Comparison of ENCODE assay signal across 23 cellular contexts in genomic region chr16:19822534-19822933, GRCh38.
DNase-seq lines count a peak whose midpoint lies in the region; TF ChIP-seq lines count a peak whose summit lies in the region.
"Had no signal": no experiment of that assay in that cellular context is flagged by ENCODE, and none has a peak within 500 bp of the region (broad histone marks: within the 10 kb centered on the region; RNA-seq: fewer than 3 reads in every experiment).

No MANE protein-coding gene starts in this region.

- no peaks in the 10 kb centered on the region for H3K27me3 Mint-ChIP-seq in activated naive CD4-positive, alpha-beta T cell treated with anti-CD3 and anti-CD28 coated beads, Interleukin-2, amount 50 U/mL, for 24 hours
- H3K27me3 Mint-ChIP-seq: dendritic cell treated with granulocyte-macrophage colony-stimulating factor and Interleukin-4, amounts not matched to agents 40 ng/mL and 50 ng/mL, for 4 days had no signal

- CTCF ChIA-PET in HEK293T (lab: Yijun Ruan, JAX) = no interaction called here

- no peak overlapping the region for H3K4me3 Mint-ChIP-seq in activated naive CD4-positive, alpha-beta T cell treated with anti-CD3 and anti-CD28 coated beads, Interleukin-2, amount 50 U/mL, for 24 hours
- H3K4me3 Mint-ChIP-seq: dendritic cell treated with granulocyte-macrophage colony-stimulating factor and Interleukin-4, amounts not matched to agents 40 ng/mL and 50 ng/mL, for 4 days had no signal

- POLR2A ChIA-PET in HEK293T (lab: Yijun Ruan, JAX) = no interaction called here

- H3K9me3 Mint-ChIP-seq in activated naive CD4-positive, alpha-beta T cell treated with anti-CD3 and anti-CD28 coated beads, Interleukin-2, amount 50 U/mL, for 24 hours = no peaks in the 10 kb centered on the region
- H3K9me3 Mint-ChIP-seq: dendritic cell treated with granulocyte-macrophage colony-stimulating factor and Interleukin-4, amounts not matched to agents 40 ng/mL and 50 ng/mL, for 4 days had no signal

- no peak overlapping the region for H3K4me3 ChIP-seq in fibroblast of villous mesenchyme (ENCODE audit: low read depth, low read length)
- H3K4me3 ChIP-seq: BLaER1, cardiac muscle cell, hepatocyte, psoas muscle, tibial artery had no signal

- no peaks in the 10 kb centered on the region for H3K36me3 Mint-ChIP-seq in activated naive CD4-positive, alpha-beta T cell treated with anti-CD3 and anti-CD28 coated beads, Interleukin-2, amount 50 U/mL, for 24 hours

- no peak for DNase-seq in activated naive CD4-positive, alpha-beta T cell treated with Interleukin-2 at 50 U/mL for 16 hours
- DNase-seq in amniotic epithelial cell (ENCODE audit: low read depth) (peak; percentile 90), fibroblast of villous mesenchyme (ENCODE audit: low read depth) (peak; percentile 92), D341Med (ENCODE audit: low spot score) (no peak), ecto neural progenitor cell (ENCODE audit: low spot score) (no peak), HEK293T (ENCODE audit: extremely low spot score) (no peak)
- DNase-seq in activated CD4-positive, alpha-beta T cell treated with anti-CD3 and anti-CD28 coated beads for 4 hours = no peak
- DNase-seq: 8988T; activated T-cell treated with anti-CD3 and anti-CD28 coated beads, Interleukin-2, amount 50 U/mL, for 1 hour; amygdala; GOT3; MM.1S; NCI-H1694 treated with DMSO at 0.1 percent for 48 hours; psoas muscle; small intestine; stimulated activated naive CD4-positive, alpha-beta T cell treated with Interleukin-2 at 50 U/mL for 16 hours; T1000; tibial artery had no signal

- TF ChIP-seq CTCF in fibroblast of villous mesenchyme (IDR thresholded peaks at IDR 0.05; ENCODE audit: insufficient read depth, low read depth, low read length) = no peak

- no peaks in the 10 kb centered on the region for H3K4me1 Mint-ChIP-seq in activated naive CD4-positive, alpha-beta T cell treated with anti-CD3 and anti-CD28 coated beads, Interleukin-2, amount 50 U/mL, for 24 hours

- peak overlapping the region; percentile 5 for H3K27ac Mint-ChIP-seq in activated naive CD4-positive, alpha-beta T cell treated with anti-CD3 and anti-CD28 coated beads, Interleukin-2, amount 50 U/mL, for 24 hours
- H3K27ac Mint-ChIP-seq: dendritic cell treated with granulocyte-macrophage colony-stimulating factor and Interleukin-4, amounts not matched to agents 40 ng/mL and 50 ng/mL, for 4 days had no signal

TF ChIP-seq in HEK293T, 16 proteins besides CTCF, POLR2A, EP300 and RAD21:
- no peak for TF ChIP-seq FOXM1 (IDR thresholded peaks at IDR 0.05; ENCODE audit: borderline replicate concordance)
- no peak for TF ChIP-seq HDGF (IDR thresholded peaks at IDR 0.05; ENCODE audit: borderline replicate concordance)

Comparison
In these comparisons a context has a peak if more than half of its experiments do, and no peak if none do; other contexts are left out.
1. DNase-seq: peak in amniotic epithelial cell (single experiment) and fibroblast of villous mesenchyme (single experiment); none in activated naive CD4-positive, alpha-beta T cell treated with Interleukin-2 at 50 U/mL for 16 hours (single experiment), D341Med (single experiment), ecto neural progenitor cell (single experiment), activated CD4-positive, alpha-beta T cell treated with anti-CD3 and anti-CD28 coated beads for 4 hours (0 of 2) and HEK293T (single experiment).